ENCODE assay signal across 8 cellular contexts in genomic region chr6:24935753-24936152, GRCh38. TPM values are rescaled to one million over a fixed set of nuclear protein-coding genes. Genes with fewer than 3 reads are reported as not detected.
DNase-seq lines count a peak whose midpoint lies in the region; ATAC-seq and TF ChIP-seq lines count a peak whose summit lies in the region.

Gene RIPOR2 (minus strand): TSS chr6:24935960. CDS start chr6:24935898, 62 bp downstream.

- no peak for TF ChIP-seq POLR2A in gastrocnemius medialis (IDR thresholded peaks at IDR 0.05)

- peaks cover under 1% of the 10 kb centered on the region for H3K36me3 ChIP-seq in effector memory CD4-positive, alpha-beta T cell (ENCODE audit: control insufficient read depth, insufficient read depth, low read length)
- H3K36me3 ChIP-seq in gastrocnemius medialis = no peaks in the 10 kb centered on the region

- no peak for TF ChIP-seq CTCF in gastrocnemius medialis (IDR thresholded peaks at IDR 0.05 in 4 of 5, conservative IDR thresholded peaks at IDR 0.05 in 1 of 5)

- ATAC-seq in GM18861 (IDR thresholded peaks at IDR 0.05; ENCODE audit: unreplicated experiment) = peak; percentile 28
- ATAC-seq in HG03457 (IDR thresholded peaks at IDR 0.05; ENCODE audit: unreplicated experiment) = peak; percentile 23
- no peak for ATAC-seq in gastrocnemius medialis

- H3K9me3 ChIP-seq in effector memory CD4-positive, alpha-beta T cell (ENCODE audit: control insufficient read depth, low read length) = no peaks in the 10 kb centered on the region
- no peaks in the 10 kb centered on the region for H3K9me3 ChIP-seq in gastrocnemius medialis

- peaks cover 46% of the 10 kb centered on the region for H3K4me1 ChIP-seq in effector memory CD4-positive, alpha-beta T cell (ENCODE audit: control insufficient read depth, insufficient read depth, low read length, poor library complexity, severe bottlenecking)
- H3K4me1 ChIP-seq in gastrocnemius medialis = peaks cover 10 to 13% of the 10 kb centered on the region in 2 donors

- peak within 1 kb of the TSS; percentile 69 for H3K4me3 ChIP-seq in effector memory CD4-positive, alpha-beta T cell (ENCODE audit: insufficient read depth, low read depth, low read length, poor library complexity, severe bottlenecking)
- no peak within 1 kb of the TSS for H3K4me3 ChIP-seq in gastrocnemius medialis

- DNase-seq in activated CD4-positive, alpha-beta T cell treated with anti-CD3 and anti-CD28 coated beads for 4 hours = peak; percentile 57 to 65
- peak; percentile 49 to 61 (median 56) for DNase-seq in effector memory CD4-positive, alpha-beta T cell
- DNase-seq in gastrocnemius medialis (no peak), NCI-H1092 (lab: John Stamatoyannopoulos, UW) (no peak), NCI-H526 treated with DMSO at 0.1 percent for 48 hours (lab: John Stamatoyannopoulos, UW) (no peak)
- no peak for DNase-seq in NK-92 treated with Interleukin-12 subunit alpha and Interleukin-12 subunit beta, amount 100 ng/mL, for 24 hours (lab: John Stamatoyannopoulos, UW)

- H3K27me3 ChIP-seq in effector memory CD4-positive, alpha-beta T cell (replicated peaks; ENCODE audit: control insufficient read depth, insufficient read depth, low read length, poor library complexity, severe bottlenecking) = no peaks in the 10 kb centered on the region
- no peaks in the 10 kb centered on the region for H3K27me3 ChIP-seq in gastrocnemius medialis

- peak within 1 kb of the TSS; percentile 80 for H3K27ac ChIP-seq in effector memory CD4-positive, alpha-beta T cell (ENCODE audit: insufficient read depth, low read length, poor library complexity, severe bottlenecking)
- no peak within 1 kb of the TSS for H3K27ac ChIP-seq in gastrocnemius medialis

- intact Hi-C loops in gastrocnemius medialis (cut with DNase I; ENCODE audit: low total_unique reads) = no loop called here

- in situ Hi-C loops in gastrocnemius medialis (cut with MboI; ENCODE audit: low sequenced_read_pairs in 4 of 4) = no loop called here

RNA-seq across cellular contexts. Expression of gene RIPOR2, which starts in this region (rescaled TPM):
- total RNA-seq in gastrocnemius medialis = 10 to 100 TPM in 3 of 4 donors, 1 to 10 TPM in 1; 5.2 to 34.0 (median 21.2) TPM

Comparison
In these comparisons a context has a peak if more than half of its experiments do, and no peak if none do; other contexts are left out.
1. ATAC-seq: peak in GM18861 (single experiment) and HG03457 (single experiment); none in gastrocnemius medialis (0 of 2).
2. DNase-seq: peak in activated CD4-positive, alpha-beta T cell treated with anti-CD3 and anti-CD28 coated beads for 4 hours (2 of 2) and effector memory CD4-positive, alpha-beta T cell (3 of 3); none in gastrocnemius medialis (0 of 2), NCI-H1092 (single experiment), NK-92 treated with Interleukin-12 subunit alpha and Interleukin-12 subunit beta, amount 100 ng/mL, for 24 hours (single experiment) and NCI-H526 treated with DMSO at 0.1 percent for 48 hours (single experiment).